8 cellular contexts compared by ENCODE assay signal in genomic region chr18:77115461-77115907, GRCh38. TPM values are rescaled to one million over a fixed set of nuclear protein-coding genes. Genes with fewer than 3 reads are reported as not detected.
DNase-seq lines count a peak whose midpoint lies in the region; ATAC-seq and TF ChIP-seq lines count a peak whose summit lies in the region.

No MANE protein-coding gene starts in this region.

- TF ChIP-seq CTCF in fibroblast of villous mesenchyme (IDR thresholded peaks at IDR 0.05; ENCODE audit: insufficient read depth, low read depth, low read length), result no peak
- TF ChIP-seq CTCF in omental fat pad (IDR thresholded peaks at IDR 0.05), result no peak

- no peaks in the 10 kb centered on the region for H3K27me3 Mint-ChIP-seq in activated CD4-positive, alpha-beta T cell treated with anti-CD3 and anti-CD28 coated beads, Interleukin-2, amount 10 ng/mL, durations not matched to agents 24 days and 14 days
- H3K27me3 Mint-ChIP-seq in T-helper 17 cell, result no peaks in the 10 kb centered on the region

- no peak overlapping the region for H3K4me3 ChIP-seq in fibroblast of villous mesenchyme (ENCODE audit: low read depth, low read length)
- no peak overlapping the region for H3K4me3 ChIP-seq in subcutaneous abdominal adipose tissue (ENCODE audit: low read depth in 1 of 5, low read length in 5 of 5)

- ATAC-seq in T-helper 17 cell (no peak), omental fat pad (ENCODE audit: low FRiP score) (no peak)

- peaks cover 65% of the 10 kb centered on the region for H3K4me1 Mint-ChIP-seq in activated CD4-positive, alpha-beta T cell treated with anti-CD3 and anti-CD28 coated beads, Interleukin-2, amount 10 ng/mL, durations not matched to agents 24 days and 14 days
- H3K4me1 Mint-ChIP-seq in T-helper 17 cell, result peaks cover 62% of the 10 kb centered on the region

- peaks cover 0 to 3% (median 0%) of the 10 kb centered on the region in 5 donors for H3K27me3 ChIP-seq in subcutaneous abdominal adipose tissue (ENCODE audit: control insufficient read depth in 5 of 5, insufficient read depth in 4 of 5, low read length in 5 of 5)

- H3K36me3 Mint-ChIP-seq in activated CD4-positive, alpha-beta T cell treated with anti-CD3 and anti-CD28 coated beads, Interleukin-2, amount 10 ng/mL, durations not matched to agents 24 days and 14 days (ENCODE audit: low read depth), result peaks cover 56% of the 10 kb centered on the region
- H3K36me3 Mint-ChIP-seq in T-helper 17 cell (ENCODE audit: low read depth), result peaks cover 4% of the 10 kb centered on the region

- H3K9ac ChIP-seq in subcutaneous abdominal adipose tissue (ENCODE audit: low read length in 5 of 5), result peak overlapping the region in 1 of 5 donors; percentile 63

- intact Hi-C loops in activated CD4-positive, alpha-beta T cell treated with anti-CD3 and anti-CD28 coated beads, Interleukin-2, amount 10 ng/mL, durations not matched to agents 24 days and 14 days (cut with micrococcal nuclease), result no loop called here

- H3K27ac ChIP-seq in subcutaneous abdominal adipose tissue (ENCODE audit: low read depth, low read length), result peak overlapping the region; percentile 92

- no peak for DNase-seq in activated CD4-positive, alpha-beta T cell treated with anti-CD3 and anti-CD28 coated beads, Interleukin-2, amount 10 ng/mL, durations not matched to agents 24 days and 14 days
- DNase-seq in activated CD4-positive, alpha-beta T cell treated with anti-CD3 and anti-CD28 coated beads for 48 hours, result no peak
- DNase-seq in T-helper 17 cell (no peak), fibroblast of villous mesenchyme (ENCODE audit: low read depth) (peak; percentile 68), NCI-H446 (lab: John Stamatoyannopoulos, UW) (no peak), COLO829 (ENCODE audit: low spot score) (no peak), omental fat pad (ENCODE audit: low spot score) (no peak)

- no peak overlapping the region for H3K4me3 Mint-ChIP-seq in activated CD4-positive, alpha-beta T cell treated with anti-CD3 and anti-CD28 coated beads, Interleukin-2, amount 10 ng/mL, durations not matched to agents 24 days and 14 days
- no peak overlapping the region for H3K4me3 Mint-ChIP-seq in T-helper 17 cell

- peaks cover 0 to 13% (median 0%) of the 10 kb centered on the region in 5 donors for H3K36me3 ChIP-seq in subcutaneous abdominal adipose tissue (ENCODE audit: control insufficient read depth in 5 of 5, insufficient read depth in 5 of 5, low read length in 5 of 5)

- H3K9me3 ChIP-seq in T-helper 17 cell (ENCODE audit: control insufficient read depth, low read length, poor library complexity, severe bottlenecking), result no peaks in the 10 kb centered on the region
- no peaks in the 10 kb centered on the region for H3K9me3 ChIP-seq in subcutaneous abdominal adipose tissue (ENCODE audit: control insufficient read depth in 5 of 5, low read length in 5 of 5)

- no peaks in the 10 kb centered on the region for H3K9me3 Mint-ChIP-seq in activated CD4-positive, alpha-beta T cell treated with anti-CD3 and anti-CD28 coated beads, Interleukin-2, amount 10 ng/mL, durations not matched to agents 24 days and 14 days

- peaks cover 6 to 51% (median 28%) of the 10 kb centered on the region in 5 donors for H3K4me1 ChIP-seq in subcutaneous abdominal adipose tissue (ENCODE audit: control insufficient read depth in 5 of 5, insufficient read depth in 5 of 5, low read length in 5 of 5)

- peak overlapping the region; percentile 79 for H3K27ac Mint-ChIP-seq in activated CD4-positive, alpha-beta T cell treated with anti-CD3 and anti-CD28 coated beads, Interleukin-2, amount 10 ng/mL, durations not matched to agents 24 days and 14 days
- peak overlapping the region; percentile 68 for H3K27ac Mint-ChIP-seq in T-helper 17 cell

RNA-seq across cellular contexts. Expression of gene MBP, which starts 17.1 kb away (rescaled TPM):
- 60.2 and 63.1 TPM in 2 replicates for total RNA-seq in activated CD4-positive, alpha-beta T cell treated with anti-CD3 and anti-CD28 coated beads, Interleukin-2, amount 10 ng/mL, durations not matched to agents 24 days and 14 days
- total RNA-seq in T-helper 17 cell, result 100 to 1,000 TPM in 1 of 2 donors, 10 to 100 TPM in 1; 97.7 to 127 TPM
- 3.9 and 5.2 TPM in 2 replicates for total RNA-seq in fibroblast of villous mesenchyme
- total RNA-seq in omental fat pad, result 10 to 100 TPM; 27.4 to 50.9 (median 36.0) TPM
